Comparison of ENCODE assay signal across 1 cellular context in the genomic region with DNA sequence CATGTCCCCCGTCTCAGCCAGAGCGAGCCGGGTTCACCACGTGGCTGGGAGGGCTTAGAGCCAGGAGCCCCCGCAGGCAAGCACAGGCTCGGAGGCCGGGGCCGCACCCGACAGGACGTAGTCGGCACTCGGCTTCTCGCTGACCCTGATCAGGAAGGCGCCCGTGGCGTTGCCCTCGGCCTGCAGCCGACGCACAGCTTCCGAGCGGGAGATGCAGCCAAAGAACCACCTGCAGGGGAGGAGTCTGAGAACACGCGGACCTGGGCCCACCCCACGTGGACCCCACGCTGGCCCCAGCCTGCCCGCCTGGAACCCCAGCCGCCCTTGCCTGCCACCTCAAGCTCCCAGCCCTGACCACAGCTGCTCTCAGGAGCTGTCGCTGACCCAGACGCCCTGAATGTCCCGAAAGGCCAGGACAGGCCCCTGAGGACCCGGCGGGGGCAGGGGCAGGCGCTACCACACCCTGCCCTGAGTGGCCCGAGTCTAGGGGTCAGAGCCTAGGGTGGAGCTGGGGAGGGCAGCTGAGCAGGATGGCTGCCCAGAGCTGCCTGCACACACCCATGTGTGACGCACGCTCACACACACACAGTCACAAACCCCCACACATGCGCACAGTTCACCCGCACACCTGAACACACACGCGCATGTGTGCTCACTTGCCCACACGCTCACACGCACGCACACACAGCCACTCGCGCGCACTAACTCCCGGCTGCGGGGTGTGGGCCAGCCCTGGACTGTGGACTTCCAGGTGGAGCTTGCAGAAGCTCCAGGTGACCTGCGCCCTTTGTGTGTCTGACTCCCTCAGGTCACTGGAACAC.
A peak's percentile ranks its signal among the peaks of the same experiment; 100 is the strongest.
TF ChIP-seq lines count a peak whose summit lies in the region.

No MANE protein-coding gene starts in this region.

TF ChIP-seq in HEK293, 187 proteins besides CTCF, POLR2A, EP300 and RAD21 (continued from another document and continues in another):
- TF ChIP-seq PRDM6 (tag by site-specific recombination; IDR thresholded peaks at IDR 0.05): no peak
- peak; percentile 19; the same call in 1 of the 2 replicates for TF ChIP-seq ZFHX2 (tag by site-specific recombination; conservative IDR thresholded peaks at IDR 0.05)
- TF ChIP-seq PRDM1 (tag by site-specific recombination; IDR thresholded peaks at IDR 0.05): no peak
- TF ChIP-seq YY1 (tag by site-specific recombination; IDR thresholded peaks at IDR 0.05): no peak
- TF ChIP-seq ZNF610 (tag by site-specific recombination; IDR thresholded peaks at IDR 0.05; ENCODE audit: borderline replicate concordance): no peak
- no peak for TF ChIP-seq ZNF473 (tag by site-specific recombination; IDR thresholded peaks at IDR 0.05)
- TF ChIP-seq, protein P1, sequence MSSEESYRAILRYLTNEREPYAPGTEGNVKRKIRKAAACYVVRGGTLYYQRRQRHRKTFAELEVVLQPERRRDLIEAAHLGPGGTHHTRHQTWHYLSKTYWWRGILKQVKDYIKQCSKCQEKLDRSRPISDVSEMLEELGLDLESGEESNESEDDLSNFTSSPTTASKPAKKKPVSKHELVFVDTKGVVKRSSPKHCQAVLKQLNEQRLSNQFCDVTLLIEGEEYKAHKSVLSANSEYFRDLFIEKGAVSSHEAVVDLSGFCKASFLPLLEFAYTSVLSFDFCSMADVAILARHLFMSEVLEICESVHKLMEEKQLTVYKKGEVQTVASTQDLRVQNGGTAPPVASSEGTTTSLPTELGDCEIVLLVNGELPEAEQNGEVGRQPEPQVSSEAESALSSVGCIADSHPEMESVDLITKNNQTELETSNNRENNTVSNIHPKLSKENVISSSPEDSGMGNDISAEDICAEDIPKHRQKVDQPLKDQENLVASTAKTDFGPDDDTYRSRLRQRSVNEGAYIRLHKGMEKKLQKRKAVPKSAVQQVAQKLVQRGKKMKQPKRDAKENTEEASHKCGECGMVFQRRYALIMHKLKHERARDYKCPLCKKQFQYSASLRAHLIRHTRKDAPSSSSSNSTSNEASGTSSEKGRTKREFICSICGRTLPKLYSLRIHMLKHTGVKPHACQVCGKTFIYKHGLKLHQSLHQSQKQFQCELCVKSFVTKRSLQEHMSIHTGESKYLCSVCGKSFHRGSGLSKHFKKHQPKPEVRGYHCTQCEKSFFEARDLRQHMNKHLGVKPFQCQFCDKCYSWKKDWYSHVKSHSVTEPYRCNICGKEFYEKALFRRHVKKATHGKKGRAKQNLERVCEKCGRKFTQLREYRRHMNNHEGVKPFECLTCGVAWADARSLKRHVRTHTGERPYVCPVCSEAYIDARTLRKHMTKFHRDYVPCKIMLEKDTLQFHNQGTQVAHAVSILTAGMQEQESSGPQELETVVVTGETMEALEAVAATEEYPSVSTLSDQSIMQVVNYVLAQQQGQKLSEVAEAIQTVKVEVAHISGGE (tag by site-specific recombination; conservative IDR thresholded peaks at IDR 0.05; ENCODE audit: low read depth): no peak
- TF ChIP-seq KLF8 (tag by site-specific recombination; IDR thresholded peaks at IDR 0.05): no peak
- TF ChIP-seq BCL11A (tag by site-specific recombination; IDR thresholded peaks at IDR 0.05; ENCODE audit: low read depth): peak; percentile 63; the same call in 1 of the 2 replicates
- no peak for TF ChIP-seq ZNF670 (tag by site-specific recombination; IDR thresholded peaks at IDR 0.05; ENCODE audit: low read depth)
- TF ChIP-seq ZSCAN16 (tag by site-specific recombination; IDR thresholded peaks at IDR 0.05): no peak
- no peak for TF ChIP-seq MEIS1 (CRISPR knock-in tag; IDR thresholded peaks at IDR 0.05; ENCODE audit: borderline replicate concordance)
- 0 out of 2 replicates have a peak, but pooled peaks have one; percentile 82 for TF ChIP-seq ZNF837 (tag by site-specific recombination; IDR thresholded peaks at IDR 0.05)
- no peak for TF ChIP-seq ZNF707 (tag by site-specific recombination; IDR thresholded peaks at IDR 0.05)
- TF ChIP-seq ZNF639 (tag by site-specific recombination; IDR thresholded peaks at IDR 0.05): no peak
- TF ChIP-seq ZNF248 (tag by site-specific recombination; IDR thresholded peaks at IDR 0.05): no peak
- peak; percentile 34; the same call in 1 of the 2 replicates for TF ChIP-seq ZSCAN4 (tag by site-specific recombination; IDR thresholded peaks at IDR 0.05)
- no peak for TF ChIP-seq ZNF221 (tag by site-specific recombination; IDR thresholded peaks at IDR 0.05; ENCODE audit: borderline replicate concordance)
- TF ChIP-seq, protein P2, sequence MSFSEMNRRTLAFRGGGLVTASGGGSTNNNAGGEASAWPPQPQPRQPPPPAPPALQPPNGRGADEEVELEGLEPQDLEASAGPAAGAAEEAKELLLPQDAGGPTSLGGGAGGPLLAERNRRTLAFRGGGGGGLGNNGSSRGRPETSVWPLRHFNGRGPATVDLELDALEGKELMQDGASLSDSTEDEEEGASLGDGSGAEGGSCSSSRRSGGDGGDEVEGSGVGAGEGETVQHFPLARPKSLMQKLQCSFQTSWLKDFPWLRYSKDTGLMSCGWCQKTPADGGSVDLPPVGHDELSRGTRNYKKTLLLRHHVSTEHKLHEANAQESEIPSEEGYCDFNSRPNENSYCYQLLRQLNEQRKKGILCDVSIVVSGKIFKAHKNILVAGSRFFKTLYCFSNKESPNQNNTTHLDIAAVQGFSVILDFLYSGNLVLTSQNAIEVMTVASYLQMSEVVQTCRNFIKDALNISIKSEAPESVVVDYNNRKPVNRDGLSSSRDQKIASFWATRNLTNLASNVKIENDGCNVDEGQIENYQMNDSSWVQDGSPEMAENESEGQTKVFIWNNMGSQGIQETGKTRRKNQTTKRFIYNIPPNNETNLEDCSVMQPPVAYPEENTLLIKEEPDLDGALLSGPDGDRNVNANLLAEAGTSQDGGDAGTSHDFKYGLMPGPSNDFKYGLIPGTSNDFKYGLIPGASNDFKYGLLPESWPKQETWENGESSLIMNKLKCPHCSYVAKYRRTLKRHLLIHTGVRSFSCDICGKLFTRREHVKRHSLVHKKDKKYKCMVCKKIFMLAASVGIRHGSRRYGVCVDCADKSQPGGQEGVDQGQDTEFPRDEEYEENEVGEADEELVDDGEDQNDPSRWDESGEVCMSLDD (tag by site-specific recombination; IDR thresholded peaks at IDR 0.05): 0 out of 2 replicates have a peak, but pooled peaks have one; percentile 48
- TF ChIP-seq, protein P3, sequence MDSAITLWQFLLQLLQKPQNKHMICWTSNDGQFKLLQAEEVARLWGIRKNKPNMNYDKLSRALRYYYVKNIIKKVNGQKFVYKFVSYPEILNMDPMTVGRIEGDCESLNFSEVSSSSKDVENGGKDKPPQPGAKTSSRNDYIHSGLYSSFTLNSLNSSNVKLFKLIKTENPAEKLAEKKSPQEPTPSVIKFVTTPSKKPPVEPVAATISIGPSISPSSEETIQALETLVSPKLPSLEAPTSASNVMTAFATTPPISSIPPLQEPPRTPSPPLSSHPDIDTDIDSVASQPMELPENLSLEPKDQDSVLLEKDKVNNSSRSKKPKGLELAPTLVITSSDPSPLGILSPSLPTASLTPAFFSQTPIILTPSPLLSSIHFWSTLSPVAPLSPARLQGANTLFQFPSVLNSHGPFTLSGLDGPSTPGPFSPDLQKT (IDR thresholded peaks at IDR 0.05; ENCODE audit: borderline replicate concordance, low read depth, low read length): no peak
- TF ChIP-seq ZNF660 (tag by site-specific recombination; IDR thresholded peaks at IDR 0.05): no peak
- TF ChIP-seq PRDM2 (tag by site-specific recombination; IDR thresholded peaks at IDR 0.05; ENCODE audit: borderline replicate concordance): no peak
- no peak for TF ChIP-seq GFI1B (tag by site-specific recombination; IDR thresholded peaks at IDR 0.05)
- TF ChIP-seq REPIN1 (tag by site-specific recombination; IDR thresholded peaks at IDR 0.05; ENCODE audit: low read depth): no peak
- peak; percentile 85; the same call in 1 of the 2 replicates for TF ChIP-seq ZFP69B (tag by site-specific recombination; IDR thresholded peaks at IDR 0.05)
- no peak for TF ChIP-seq ZNF768 (tag by site-specific recombination; IDR thresholded peaks at IDR 0.05)
- no peak for TF ChIP-seq REST (tag by site-specific recombination; IDR thresholded peaks at IDR 0.05)
